8 cellular contexts compared by ENCODE assay signal in the genomic region with DNA sequence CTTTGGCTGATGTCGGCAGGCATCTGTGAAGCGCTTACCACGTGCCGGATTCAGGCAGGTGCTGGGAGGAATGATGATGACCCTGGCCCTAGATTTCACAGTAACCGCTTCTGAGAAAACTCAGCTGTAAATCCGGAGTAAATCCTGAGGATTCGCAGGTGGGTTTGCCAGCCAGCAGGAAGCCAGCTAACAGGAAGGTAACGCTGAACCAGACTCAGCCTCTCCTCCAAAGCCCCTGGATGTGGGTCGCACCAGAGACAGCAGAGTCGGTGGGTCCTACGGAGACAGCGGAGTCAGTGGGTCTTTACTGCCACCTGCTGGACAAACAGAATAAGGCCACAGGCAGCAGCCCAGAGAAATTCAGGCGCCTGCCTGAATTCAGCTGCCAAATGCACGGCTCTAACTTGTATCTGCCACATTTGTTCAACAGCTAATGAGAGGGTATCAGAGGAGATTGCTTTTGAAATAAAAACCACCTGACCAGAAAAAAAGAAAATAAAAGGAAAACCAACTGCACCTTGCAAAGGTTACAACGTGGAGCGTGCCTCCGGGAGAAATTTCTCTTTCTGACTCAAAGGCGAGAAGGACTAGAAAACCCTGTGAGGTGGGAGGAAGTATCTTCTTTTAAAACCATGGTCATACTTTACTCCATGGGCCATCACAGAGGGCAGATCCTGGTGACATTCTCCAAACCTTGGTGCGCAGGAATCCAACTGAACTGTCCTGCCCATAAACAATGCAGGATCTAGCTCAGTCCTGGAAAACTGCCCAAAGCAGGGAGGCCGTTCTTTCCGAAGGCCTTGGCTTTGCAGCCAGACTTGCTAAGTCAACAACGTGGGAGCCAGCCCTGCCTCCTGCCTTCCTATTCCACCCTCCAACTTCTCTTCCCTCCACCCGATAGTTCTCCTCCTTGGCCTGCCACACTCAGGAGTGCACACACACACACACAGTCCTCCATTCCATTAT. TPM values are rescaled to one million over a fixed set of nuclear protein-coding genes. Genes with fewer than 3 reads are reported as not detected.
DNase-seq lines count a peak whose midpoint lies in the region; ATAC-seq and TF ChIP-seq lines count a peak whose summit lies in the region.

No MANE protein-coding gene starts in this region.

- no peak overlapping the region for H3K23ac ChIP-seq in H9 (ENCODE audit: insufficient read length, low read depth, low read length)

- no peak overlapping the region for H3K14ac ChIP-seq in H9 (ENCODE audit: insufficient read depth, low read length)

- peaks cover 3% of the 10 kb centered on the region for H3K23me2 ChIP-seq in H9 (ENCODE audit: insufficient read length, low read depth, low read length, poor library complexity, severe bottlenecking)

- no peak overlapping the region for H2AFZ ChIP-seq in H9 (ENCODE audit: low read length)

- H4K20me1 ChIP-seq in H9 (ENCODE audit: control insufficient read depth, insufficient read depth, insufficient read length) = no peaks in the 10 kb centered on the region

- no peak overlapping the region for H3K4ac ChIP-seq in H9 (ENCODE audit: low read depth, low read length)

- peaks cover 8% of the 10 kb centered on the region for H3K27me3 Mint-ChIP-seq in H9 (ENCODE audit: low read depth)

- no peak overlapping the region for H3K27ac ChIP-seq in H9 (ENCODE audit: insufficient read length, low read depth, low read length)

- no peak overlapping the region for H2BK15ac ChIP-seq in H9 (ENCODE audit: low read depth, low read length)

- H3K4me3 Mint-ChIP-seq in H9 = no peak overlapping the region

- no peaks in the 10 kb centered on the region for H3K9me3 ChIP-seq in H9 (ENCODE audit: control insufficient read depth, low read depth, low read length)

- intact Hi-C loops in lower leg skin (cut with DNase I; ENCODE audit: low total_unique reads) = loop anchor here (5.0 to 10.0 kb wide), 2 partner anchors 285 to 408 kb away; no protein-coding TSS in a partner anchor

- H3K56ac ChIP-seq in H9 (ENCODE audit: insufficient read length, low read depth, low read length) = no peak overlapping the region

- H2BK12ac ChIP-seq in H9 (ENCODE audit: insufficient read length, low read depth, low read length) = no peak overlapping the region

- no peak overlapping the region for H4K5ac ChIP-seq in H9 (ENCODE audit: insufficient read length, low read depth, low read length)

- H2BK20ac ChIP-seq in H9 (ENCODE audit: low read depth, low read length, poor library complexity, severe bottlenecking) = no peak overlapping the region

- no peak for DNase-seq in AG09309 (ENCODE audit: low read depth)
- DNase-seq in H9 = peak; percentile 93
- DNase-seq in NCI-H526 (lab: John Stamatoyannopoulos, UW) = peak; percentile 73 to 94
- DNase-seq in activated CD4-positive, alpha-beta T cell treated with anti-CD3 and anti-CD28 coated beads, Interleukin-2, amount 50 U/mL, for 4 hours = peak; percentile 50 to 54
- DNase-seq in ecto neural progenitor cell (ENCODE audit: low spot score) = peak; percentile 89
- peak; percentile 37 to 91 for DNase-seq in lower leg skin (ENCODE audit: low spot score in 2 of 2)
- DNase-seq in stimulated activated CD4-positive, alpha-beta T cell treated with anti-CD3 and anti-CD28 coated beads, Interleukin-4, amount 100 ng/mL, for 4 hours = peak; percentile 42 to 48

- no peaks in the 10 kb centered on the region; the same call in 1 of the 2 replicates for H3K27me3 ChIP-seq in H9 (ENCODE audit: insufficient read depth, low read length)

- no peak overlapping the region for H2AK5ac ChIP-seq in H9 (ENCODE audit: insufficient read length, low read length)

- no peaks in the 10 kb centered on the region for H3K4me1 ChIP-seq in H9 (ENCODE audit: insufficient read depth, low read length)

- H4K91ac ChIP-seq in H9 (ENCODE audit: insufficient read length, low read depth, low read length) = no peak overlapping the region

- no peaks in the 10 kb centered on the region for H3K79me1 ChIP-seq in H9 (ENCODE audit: insufficient read depth, low read depth, low read length, poor library complexity, severe bottlenecking)

- ATAC-seq in HG03139 (IDR thresholded peaks at IDR 0.05; ENCODE audit: unreplicated experiment) = no peak

- H3K27ac Mint-ChIP-seq in H9 = no peak overlapping the region

- no peak overlapping the region for H4K8ac ChIP-seq in H9 (replicated peaks; ENCODE audit: insufficient read length, low read depth, low read length)

- peak overlapping the region; percentile 24 for H3K4me2 ChIP-seq in H9 (ENCODE audit: insufficient read depth, insufficient read length, low read length)

- no peaks in the 10 kb centered on the region for H3K36me3 Mint-ChIP-seq in H9 (ENCODE audit: insufficient read depth in 1 of 3, low read depth in 3 of 3)

- H2BK120ac ChIP-seq in H9 (ENCODE audit: low read depth, low read length, poor library complexity, severe bottlenecking) = no peak overlapping the region

- no CpG with 5 or more reads among the region's 23 CpGs for WGBS in H9 (ENCODE audit: extremely low coverage, insufficient read length, low lambda C conversion rate)
- 10 to 12% methylated on average over 23 of the region's 23 CpGs for WGBS in lower leg skin, 2 donors

- no peak overlapping the region for H3K18ac ChIP-seq in H9 (ENCODE audit: insufficient read length, low read depth, low read length)

- TF ChIP-seq CTCF in AG09309 (IDR thresholded peaks at IDR 0.05; ENCODE audit: control insufficient read depth, insufficient read depth, low read depth, low read length, missing control alignments) = peak; percentile 97
- peak; percentile 97 for TF ChIP-seq CTCF in H9 (conservative IDR thresholded peaks at IDR 0.05)
- peak in 1 of 3 donors; percentile 72 for TF ChIP-seq CTCF in lower leg skin (IDR thresholded peaks at IDR 0.05)

- H3K4me3 ChIP-seq in AG09309 (ENCODE audit: control insufficient read depth, low read depth, low read length) (no peak overlapping the region), lower leg skin (ENCODE audit: low read depth, poor library complexity, severe bottlenecking) (no peak overlapping the region)

- H2BK5ac ChIP-seq in H9 (ENCODE audit: insufficient read length, low read length) = no peak overlapping the region

- no peaks in the 10 kb centered on the region for H3K9me3 Mint-ChIP-seq in H9

- no peaks in the 10 kb centered on the region for H3K79me2 ChIP-seq in H9 (ENCODE audit: insufficient read depth, low read length)

- H3K9ac ChIP-seq in H9 (ENCODE audit: extremely low read depth, insufficient read length, low read length) = no peak overlapping the region

- H3K4me1 Mint-ChIP-seq in H9 = no peaks in the 10 kb centered on the region

- H3T11ph ChIP-seq in H9 (ENCODE audit: low read length) = no peak overlapping the region

- TF ChIP-seq POLR2A in lower leg skin (IDR thresholded peaks at IDR 0.05) = no peak

RNA-seq across cellular contexts. Expression of a gene that starts 16.3 kb away (rescaled TPM):
- total RNA-seq in H9 (2021) (42.6 and 43.8 TPM in 2 replicates), lower leg skin (10 to 100 TPM; 49.3 to 56.8 (median 50.4) TPM)

RNA-seq across cellular contexts. Expression of a gene that starts 58.8 kb away (rescaled TPM):
- total RNA-seq in H9 (2021) = 125 TPM in 2 replicates
- total RNA-seq in lower leg skin = 10 to 100 TPM; 21.4 to 38.9 (median 24.7) TPM
